Comparison of ENCODE assay signal across 7 cellular contexts in the genomic region with DNA sequence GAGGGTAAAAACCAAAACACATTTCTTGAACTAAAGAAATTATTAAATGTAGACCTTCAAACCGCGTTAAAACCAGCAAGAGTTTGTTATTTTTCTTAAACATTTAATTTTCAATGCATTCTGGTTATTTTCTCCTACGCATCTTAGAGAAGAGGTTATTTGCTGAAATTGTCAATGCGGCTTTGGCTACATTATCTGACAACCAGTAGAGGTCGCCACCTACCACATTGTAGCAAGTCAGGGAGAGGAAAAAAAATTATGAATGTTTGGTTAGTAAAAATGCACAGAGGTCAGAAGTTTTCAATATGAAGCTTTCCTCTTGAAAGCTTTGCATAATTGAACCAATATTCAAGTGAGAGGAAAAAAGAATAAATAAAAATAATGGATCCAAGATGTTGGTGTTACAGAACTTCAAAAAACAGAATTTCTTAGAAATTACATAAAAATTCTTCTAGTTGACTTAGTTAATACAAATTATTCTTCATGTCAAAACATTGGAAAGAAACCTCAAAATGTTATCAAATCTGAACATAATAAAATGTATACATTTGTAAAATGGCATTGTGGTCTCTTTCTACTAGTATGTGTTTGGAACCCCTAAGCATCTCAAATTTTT.
DNase-seq lines count a peak whose midpoint lies in the region; ATAC-seq and TF ChIP-seq lines count a peak whose summit lies in the region.

No MANE protein-coding gene starts in this region.

- DNase-seq in EH (ENCODE audit: low read depth) (peak; percentile 60), NCI-H82 treated with DMSO at 0.1 percent for 48 hours (lab: John Stamatoyannopoulos, UW; ENCODE audit: unreplicated experiment) (peak; percentile 41), brain pericyte (ENCODE audit: low read depth, low spot score) (peak; percentile 11), left kidney (ENCODE audit: low read depth, low spot score) (peak; percentile 83), type B pancreatic cell (ENCODE audit: extremely low spot score, unreplicated experiment) (no peak)

- ATAC-seq in GM19455 (IDR thresholded peaks at IDR 0.05; ENCODE audit: unreplicated experiment) (peak; percentile 65), HG03558 (IDR thresholded peaks at IDR 0.05; ENCODE audit: extremely low read depth, unreplicated experiment) (peak; percentile 44)

- TF ChIP-seq CTCF in type B pancreatic cell (conservative IDR thresholded peaks at IDR 0.05) = peak; percentile 95

- no peak overlapping the region for H3K4me3 Mint-ChIP-seq in type B pancreatic cell

- H3K4me1 Mint-ChIP-seq in type B pancreatic cell (ENCODE audit: unreplicated experiment) = peaks cover 15% of the 10 kb centered on the region

- no peak overlapping the region for H3K27ac Mint-ChIP-seq in type B pancreatic cell

- H3K36me3 Mint-ChIP-seq in type B pancreatic cell = no peaks in the 10 kb centered on the region

- no peaks in the 10 kb centered on the region for H3K9me3 Mint-ChIP-seq in type B pancreatic cell

- no peaks in the 10 kb centered on the region for H3K27me3 Mint-ChIP-seq in type B pancreatic cell
